Comparison of ENCODE assay signal across 1 cellular context in genomic region chr9:136826703-136827582, GRCh38.
A peak's percentile ranks its signal among the peaks of the same experiment; 100 is the strongest.
TF ChIP-seq lines count a peak whose summit lies in the region.

No MANE protein-coding gene starts in this region.

TF ChIP-seq in HepG2, 621 proteins besides CTCF, POLR2A, EP300 and RAD21:
- TF ChIP-seq AGO2 (optimal IDR thresholded peaks at IDR 0.05; ENCODE audit: low read depth, low read length) (peak; percentile 45), ZNF567 (CRISPR knock-in tag; IDR thresholded peaks at IDR 0.05; ENCODE audit: borderline replicate concordance) (no peak)
